Comparison of ENCODE assay signal across 11 cellular contexts in genomic region chr2:8462899-8463648, GRCh38.
"Had no signal": no experiment of that assay in that cellular context is flagged by ENCODE, and none has a peak within 500 bp of the region (broad histone marks: within the 10 kb centered on the region; RNA-seq: fewer than 3 reads in every experiment).

No MANE protein-coding gene starts in this region.

- H3K27me3 ChIP-seq: neutrophil, SJCRH30 had no signal

- H3K9me3 ChIP-seq: neutrophil, SJCRH30 had no signal

- DNase-seq: activated CD4-positive, alpha-beta T cell treated with anti-CD3 and anti-CD28 coated beads, Interleukin-2, amount 50 U/mL, for 48 hours; activated naive CD4-positive, alpha-beta T cell treated with Interleukin-2 at 50 U/mL for 16 hours; brain microvascular endothelial cell; effector CD8-positive, alpha-beta T cell; SJCRH30; stimulated activated CD4-positive, alpha-beta T cell treated with anti-CD3 and anti-CD28 coated beads, Interleukin-4, amount 100 ng/mL, for 4 hours; SW 1271 had no signal

- H3K36me3 ChIP-seq: brain microvascular endothelial cell, neutrophil, SJCRH30 had no signal

- H3K4me3 ChIP-seq: lung, SJCRH30, skin epidermis had no signal

- H3K4me1 ChIP-seq: SJCRH30 had no signal

- H3K27ac ChIP-seq: brain microvascular endothelial cell, neutrophil, parathyroid adenoma, SJCRH30, skin epidermis had no signal
